11 cellular contexts compared by ENCODE assay signal in the genomic region with DNA sequence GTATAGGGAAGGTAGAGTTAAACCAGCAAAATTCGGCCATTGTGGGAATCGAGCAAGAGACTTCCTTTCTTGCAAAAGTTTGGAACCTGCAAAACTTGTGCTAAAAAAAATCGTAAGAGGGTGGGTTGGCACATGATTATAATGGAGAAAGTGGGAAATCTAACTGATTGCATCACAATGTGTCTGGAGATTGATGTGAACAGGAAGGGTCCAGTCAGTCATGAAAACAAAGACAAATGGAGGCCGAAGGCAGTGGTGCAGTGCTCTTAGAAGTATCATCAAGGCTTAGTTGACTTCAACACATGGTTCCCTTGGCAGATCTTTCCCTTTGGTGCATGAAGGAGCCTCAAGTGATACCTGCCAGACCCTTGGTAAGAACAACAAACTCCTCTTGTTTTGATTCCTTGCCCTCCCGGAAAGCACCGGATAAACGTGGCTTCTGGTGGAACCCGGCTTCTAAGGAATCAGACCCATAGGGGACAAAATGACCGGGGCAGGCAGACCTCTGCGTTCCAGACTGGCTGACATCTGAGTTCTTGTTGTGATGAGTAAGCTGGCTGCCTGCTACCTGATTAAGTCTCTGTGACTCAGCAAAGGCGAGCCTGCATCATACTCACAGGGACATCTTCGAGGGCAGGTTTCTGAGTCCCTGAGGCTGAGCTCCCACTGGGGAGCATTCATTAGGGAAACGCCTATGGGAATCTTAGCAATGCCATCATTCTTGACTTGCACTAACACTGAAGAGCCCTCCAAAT.
DNase-seq lines count a peak whose midpoint lies in the region; ATAC-seq and TF ChIP-seq lines count a peak whose summit lies in the region.
"Had no signal": no experiment of that assay in that cellular context is flagged by ENCODE, and none has a peak within 500 bp of the region (broad histone marks: within the 10 kb centered on the region; RNA-seq: fewer than 3 reads in every experiment).

No MANE protein-coding gene starts in this region.

- CTCF ChIA-PET in OCI-LY7 (lab: Charles Lee; ENCODE audit: unreplicated experiment) = no interaction called here

- ATAC-seq in stimulated activated naive CD8-positive, alpha-beta T cell treated with anti-CD3 and anti-CD28 coated beads, Interleukin-15, amount 100 ng/mL, for 72 hours = no peak
- no peak for ATAC-seq in GM19455 (IDR thresholded peaks at IDR 0.05; ENCODE audit: unreplicated experiment)

- no peaks in the 10 kb centered on the region for H3K27me3 ChIP-seq in neuronal stem cell (ENCODE audit: control insufficient read depth in 3 of 3, insufficient read depth in 3 of 3, low read depth in 1 of 3, low read length in 3 of 3)
- H3K27me3 ChIP-seq: ovary had no signal

- no peak overlapping the region for H2BK120ac ChIP-seq in neuronal stem cell (ENCODE audit: low read depth, low read length)

- H3K4me3 ChIP-seq in foreskin fibroblast (ENCODE audit: low read depth in 1 of 2, low read length in 2 of 2) = no peak overlapping the region
- no peak overlapping the region for H3K4me3 ChIP-seq in neuronal stem cell (ENCODE audit: low read length in 2 of 2)
- no peak overlapping the region for H3K4me3 ChIP-seq in OCI-LY7 (ENCODE audit: low read depth, low read length, poor library complexity, severe bottlenecking)
- H3K4me3 ChIP-seq: dorsolateral prefrontal cortex, ovary had no signal

- no peak overlapping the region for H3K18ac ChIP-seq in neuronal stem cell (ENCODE audit: low read length)

- no peak overlapping the region for H4K8ac ChIP-seq in neuronal stem cell (ENCODE audit: low read depth, low read length)

- no CpG with 5 or more reads among the region's 13 CpGs for WGBS in neuronal stem cell (ENCODE audit: extremely low coverage in 2 of 2, insufficient read length in 2 of 2, insufficient replicate concordance in 1 of 2), 2 donors

- H3K27ac ChIP-seq in neuronal stem cell (replicated peaks; ENCODE audit: low read length) = no peak overlapping the region
- no peak overlapping the region for H3K27ac ChIP-seq in OCI-LY7 (ENCODE audit: low read depth, low read length, poor library complexity, severe bottlenecking)
- H3K27ac ChIP-seq: ovary had no signal

- no peak for DNase-seq in stimulated activated naive CD8-positive, alpha-beta T cell treated with anti-CD3 and anti-CD28 coated beads, Interleukin-15, amount 100 ng/mL, for 72 hours
- DNase-seq in T1000 (lab: John Stamatoyannopoulos, UW) (peak; percentile 25), foreskin fibroblast (peak; percentile 28 to 51), neuronal stem cell (ENCODE audit: low spot score) (no peak), OCI-LY7 (ENCODE audit: low spot score) (no peak), NCI-H1092 treated with DMSO at 0.1 percent for 48 hours (lab: John Stamatoyannopoulos, UW) (no peak)
- DNase-seq: NCI-H2171, ovary had no signal

- no peak overlapping the region for H3K9ac ChIP-seq in neuronal stem cell (ENCODE audit: low read depth, low read length, poor library complexity)

- H3K4ac ChIP-seq in neuronal stem cell (ENCODE audit: low read length) = no peak overlapping the region

- H4K91ac ChIP-seq in neuronal stem cell (ENCODE audit: low read depth, low read length, poor library complexity) = no peak overlapping the region

- H3K4me1 ChIP-seq in neuronal stem cell (ENCODE audit: control insufficient read depth in 2 of 2, insufficient read depth in 1 of 2, low read depth in 1 of 2, low read length in 2 of 2) (no peaks in the 10 kb centered on the region), OCI-LY7 (ENCODE audit: insufficient read depth, low read length, poor library complexity, severe bottlenecking) (no peaks in the 10 kb centered on the region)

- H2AFZ ChIP-seq in neuronal stem cell (ENCODE audit: low read length) = no peak overlapping the region
- H2AFZ ChIP-seq in OCI-LY7 (ENCODE audit: low read length) = no peak overlapping the region

- peaks cover 33% of the 10 kb centered on the region for H3K4me1 Mint-ChIP-seq in stimulated activated naive CD8-positive, alpha-beta T cell treated with anti-CD3 and anti-CD28 coated beads, Interleukin-15, Interleukin-2, amounts not matched to agents 100 ng/mL and 50 ng/mL, for 24 hours (ENCODE audit: low read depth)
- peaks cover 25% of the 10 kb centered on the region for H3K4me1 Mint-ChIP-seq in stimulated activated naive CD8-positive, alpha-beta T cell treated with anti-CD3 and anti-CD28 coated beads, Interleukin-15, amount 100 ng/mL, for 72 hours

- H3K14ac ChIP-seq in neuronal stem cell (ENCODE audit: low read length) = no peak overlapping the region

- POLR2A ChIA-PET in OCI-LY7 (lab: Charles Lee) = interaction anchor here (1.0 kb wide), 1 partner anchor 37 kb away, joined by 3 read pairs; no protein-coding TSS in a partner anchor

- peak overlapping the region; percentile 41 for H3K27ac Mint-ChIP-seq in stimulated activated naive CD8-positive, alpha-beta T cell treated with anti-CD3 and anti-CD28 coated beads, Interleukin-15, Interleukin-2, amounts not matched to agents 100 ng/mL and 50 ng/mL, for 24 hours
- H3K27ac Mint-ChIP-seq in stimulated activated naive CD8-positive, alpha-beta T cell treated with anti-CD3 and anti-CD28 coated beads, Interleukin-15, amount 100 ng/mL, for 72 hours = peak overlapping the region in 1 of 2 donors; percentile 7

- no peaks in the 10 kb centered on the region for H4K20me1 ChIP-seq in OCI-LY7 (ENCODE audit: insufficient read depth, low read length)

- H3K27me3 Mint-ChIP-seq in stimulated activated naive CD8-positive, alpha-beta T cell treated with anti-CD3 and anti-CD28 coated beads, Interleukin-15, Interleukin-2, amounts not matched to agents 100 ng/mL and 50 ng/mL, for 24 hours = no peaks in the 10 kb centered on the region
- no peaks in the 10 kb centered on the region for H3K27me3 Mint-ChIP-seq in stimulated activated naive CD8-positive, alpha-beta T cell treated with anti-CD3 and anti-CD28 coated beads, Interleukin-15, amount 100 ng/mL, for 72 hours

- no peak overlapping the region for H2BK15ac ChIP-seq in neuronal stem cell (ENCODE audit: low read length)

- H3K36me3 ChIP-seq in neuronal stem cell (replicated peaks in 1 of 2; ENCODE audit: control insufficient read depth in 2 of 2, insufficient read depth in 2 of 2, low read length in 2 of 2) (no peaks in the 10 kb centered on the region), OCI-LY7 (ENCODE audit: insufficient read depth, low read length) (peaks cover 17% of the 10 kb centered on the region)
- H3K36me3 ChIP-seq: ovary had no signal

- H3K79me1 ChIP-seq in neuronal stem cell (ENCODE audit: low read depth, low read length) = no peaks in the 10 kb centered on the region

- no peaks in the 10 kb centered on the region for H3K9me3 Mint-ChIP-seq in stimulated activated naive CD8-positive, alpha-beta T cell treated with anti-CD3 and anti-CD28 coated beads, Interleukin-15, Interleukin-2, amounts not matched to agents 100 ng/mL and 50 ng/mL, for 24 hours
- no peaks in the 10 kb centered on the region for H3K9me3 Mint-ChIP-seq in stimulated activated naive CD8-positive, alpha-beta T cell treated with anti-CD3 and anti-CD28 coated beads, Interleukin-15, amount 100 ng/mL, for 72 hours

- H3K4me3 Mint-ChIP-seq in stimulated activated naive CD8-positive, alpha-beta T cell treated with anti-CD3 and anti-CD28 coated beads, Interleukin-15, Interleukin-2, amounts not matched to agents 100 ng/mL and 50 ng/mL, for 24 hours = no peak overlapping the region
- no peak overlapping the region for H3K4me3 Mint-ChIP-seq in stimulated activated naive CD8-positive, alpha-beta T cell treated with anti-CD3 and anti-CD28 coated beads, Interleukin-15, amount 100 ng/mL, for 72 hours

- intact Hi-C loops in OCI-LY7 (cut with micrococcal nuclease; ENCODE audit: unreplicated experiment) = no loop called here

- TF ChIP-seq CTCF in foreskin fibroblast (IDR thresholded peaks at IDR 0.05; ENCODE audit: low read depth, low read length) (no peak), OCI-LY7 (conservative IDR thresholded peaks at IDR 0.05; ENCODE audit: low read length) (no peak)

- no peak overlapping the region for H3K23ac ChIP-seq in neuronal stem cell (ENCODE audit: low read depth, low read length, poor library complexity)

- no peaks in the 10 kb centered on the region for H3K79me2 ChIP-seq in OCI-LY7 (ENCODE audit: insufficient read depth, low read depth, low read length)

- no peak overlapping the region for H2AK5ac ChIP-seq in neuronal stem cell (ENCODE audit: low read depth, low read length)

- no peak overlapping the region for H2BK5ac ChIP-seq in neuronal stem cell (ENCODE audit: low read length)

- H3K4me2 ChIP-seq in neuronal stem cell (ENCODE audit: insufficient read depth, low read length, poor library complexity, severe bottlenecking) (no peak overlapping the region), OCI-LY7 (ENCODE audit: low read length) (no peak overlapping the region)

- H3K9me3 ChIP-seq in neuronal stem cell (replicated peaks in 1 of 2; ENCODE audit: control insufficient read depth in 2 of 2, insufficient read depth in 1 of 2, low read depth in 1 of 2, low read length in 2 of 2) (no peaks in the 10 kb centered on the region), OCI-LY7 (ENCODE audit: low read length) (no peaks in the 10 kb centered on the region)
- H3K9me3 ChIP-seq: ovary had no signal

- no peak overlapping the region for H2BK12ac ChIP-seq in neuronal stem cell (ENCODE audit: low read length)

- no TSS peak for BruUV-seq in OCI-LY7 (replicated peaks; lab: Mats Ljungman, UMichigan)

- no peaks in the 10 kb centered on the region for H3K9me2 ChIP-seq in OCI-LY7 (ENCODE audit: insufficient read depth, low read length)

- peaks cover 29% of the 10 kb centered on the region for H3K36me3 Mint-ChIP-seq in stimulated activated naive CD8-positive, alpha-beta T cell treated with anti-CD3 and anti-CD28 coated beads, Interleukin-15, Interleukin-2, amounts not matched to agents 100 ng/mL and 50 ng/mL, for 24 hours (ENCODE audit: low read depth)

Comparison
In these comparisons a context has a peak if more than half of its experiments do, and no peak if none do; other contexts are left out.
1. DNase-seq: peak in T1000 (single experiment) and foreskin fibroblast (2 of 2); none in stimulated activated naive CD8-positive, alpha-beta T cell treated with anti-CD3 and anti-CD28 coated beads, Interleukin-15, amount 100 ng/mL, for 72 hours (0 of 2), neuronal stem cell (single experiment), OCI-LY7 (single experiment) and NCI-H1092 treated with DMSO at 0.1 percent for 48 hours (single experiment).